ENCODE assay signal across 19 cellular contexts in genomic region chr7:44112231-44112996, GRCh38. TPM values are rescaled to one million over a fixed set of nuclear protein-coding genes. Genes with fewer than 3 reads are reported as not detected.
A peak's percentile ranks its signal among the peaks of the same experiment; 100 is the strongest.
DNase-seq lines count a peak whose midpoint lies in the region; ATAC-seq and TF ChIP-seq lines count a peak whose summit lies in the region.
"Had no signal": no experiment of that assay in that cellular context is flagged by ENCODE, and none has a peak within 500 bp of the region (broad histone marks: within the 10 kb centered on the region; RNA-seq: fewer than 3 reads in every experiment).

No MANE protein-coding gene starts in this region.

- H3K4me1 ChIP-seq in thoracic aorta (ENCODE audit: control insufficient read depth in 1 of 2, low read depth in 2 of 2): peaks cover 16 to 72% of the 10 kb centered on the region in 2 donors

- H3K9me3 ChIP-seq in thoracic aorta: no peaks in the 10 kb centered on the region

- no peak overlapping the region for H3K4me3 ChIP-seq in NB4 (ENCODE audit: low read depth, low read length)
- no peak overlapping the region for H3K4me3 ChIP-seq in thoracic aorta

- TF ChIP-seq CTCF in NB4 (IDR thresholded peaks at IDR 0.05; ENCODE audit: low read depth, low read length) (no peak), thoracic aorta (IDR thresholded peaks at IDR 0.05) (no peak)

- ATAC-seq in left cardiac atrium (no peak), thoracic aorta (ENCODE audit: insufficient number of reproducible peaks, low FRiP score, low read depth) (no peak), GM18502 (IDR thresholded peaks at IDR 0.05; ENCODE audit: poor library complexity, unreplicated experiment) (no peak)
- ATAC-seq: activated CD4-positive, alpha-beta T cell treated with anti-CD3 and anti-CD28 coated beads for 36 hours had no signal

- intact Hi-C loops in cardiac septum (cut with DNase I): no loop called here
- intact Hi-C loops in left cardiac atrium (cut with DNase I): no loop called here

- H3K36me3 ChIP-seq in thoracic aorta: peaks cover 67% of the 10 kb centered on the region

- DNase-seq in cardiac septum (ENCODE audit: low spot score) (peak; percentile 60), left cardiac atrium (no peak), NB4 (ENCODE audit: low read depth) (no peak), epidermal melanocyte (ENCODE audit: insufficient read length, low spot score) (peak; percentile 15), thoracic aorta (ENCODE audit: low spot score) (no peak), GOT3 (lab: John Stamatoyannopoulos, UW) (no peak), MV-4-11 (lab: John Stamatoyannopoulos, UW) (no peak)
- DNase-seq: activated CD4-positive, alpha-beta T cell treated with anti-CD3 and anti-CD28 coated beads for 36 hours; activated T-cell treated with anti-CD3 and anti-CD28 coated beads for 4 hours; DMS79; midbrain; NCI-H2227 treated with DMSO at 0.1 percent for 48 hours; T-helper 1 cell had no signal

- H3K27me3 ChIP-seq in thoracic aorta (replicated peaks; ENCODE audit: insufficient read depth): no peaks in the 10 kb centered on the region

- peak overlapping the region; percentile 30 to 100 for H3K27ac ChIP-seq in thoracic aorta
- H3K27ac ChIP-seq: epithelial cell of prostate had no signal

- peak; percentile 22 for TF ChIP-seq POLR2A in NB4 (IDR thresholded peaks at IDR 0.05; ENCODE audit: extremely low read depth, insufficient read length)

RNA-seq across cellular contexts. Expression of gene AEBP1, which starts 8.3 kb away (rescaled TPM):
- total RNA-seq in cardiac septum (93.1 TPM), left cardiac atrium (100 to 1,000 TPM in 1 of 2 donors, 10 to 100 TPM in 1; 65.0 to 117 TPM), thoracic aorta (1,000 to 10,000 TPM; 1,006 to 1,415 TPM)
- total RNA-seq: M059J had no signal

RNA-seq across cellular contexts. Expression of gene POLD2, which starts 10.9 kb away (rescaled TPM):
- total RNA-seq in cardiac septum: 88.1 TPM
- total RNA-seq in left cardiac atrium: 10 to 100 TPM; 95.8 to 98.9 TPM
- 10 to 100 TPM; 38.7 to 43.8 TPM for total RNA-seq in thoracic aorta

RNA-seq across cellular contexts. Expression of gene MYL7, which starts 28.7 kb away (rescaled TPM):
- 2,493 TPM for total RNA-seq in cardiac septum
- total RNA-seq in left cardiac atrium: over 10,000 TPM; 20,486 to 20,690 TPM
- total RNA-seq in thoracic aorta: not detected
- total RNA-seq: activated CD4-positive, alpha-beta T cell treated with anti-CD3 and anti-CD28 coated beads for 36 hours; chondrocyte; glomerular endothelial cell; M059J; omental fat pad had no signal

RNA-seq across cellular contexts. Expression of gene POLM, which starts 30.1 kb away (rescaled TPM):
- total RNA-seq in cardiac septum: 13.9 TPM
- 10 to 100 TPM; 20.0 to 22.1 TPM for total RNA-seq in left cardiac atrium
- total RNA-seq in thoracic aorta: 10 to 100 TPM; 70.0 to 78.7 TPM

RNA-seq across cellular contexts. Expression of gene PGAM2, which starts 47.0 kb away (rescaled TPM):
- total RNA-seq in cardiac septum (322 TPM), left cardiac atrium (1,000 to 10,000 TPM in 1 of 2 donors, 100 to 1,000 TPM in 1; 799 to 1,159 TPM), thoracic aorta (1 to 10 TPM; 1.8 to 9.5 TPM)
- total RNA-seq: activated CD4-positive, alpha-beta T cell treated with anti-CD3 and anti-CD28 coated beads for 36 hours; glomerular endothelial cell; omental fat pad had no signal

Comparison
In these comparisons a context has a peak if more than half of its experiments do, and no peak if none do; other contexts are left out.
1. DNase-seq: peak in cardiac septum (single experiment) and epidermal melanocyte (single experiment); none in left cardiac atrium (single experiment), NB4 (single experiment), thoracic aorta (single experiment), GOT3 (single experiment) and MV-4-11 (single experiment).
2. RNA of gene AEBP1, which starts 8.3 kb away (total RNA-seq): 1,006 to 1,415 TPM in thoracic aorta; 65.0 to 117 TPM in left cardiac atrium and 93.1 TPM in cardiac septum (single experiment); every median in the first group is over 4 times any median in the second.
3. RNA of gene MYL7, which starts 28.7 kb away (total RNA-seq): 20,486 to 20,690 TPM in left cardiac atrium and 2,493 TPM in cardiac septum (single experiment); not detected in thoracic aorta; every median in the first group is over 1,000 times any median in the second.